27 cellular contexts compared by ENCODE assay signal in genomic region chr1:51272916-51273315, GRCh38.
"Had no signal": no experiment of that assay in that cellular context is flagged by ENCODE, and none has a peak within 500 bp of the region (broad histone marks: within the 10 kb centered on the region; RNA-seq: fewer than 3 reads in every experiment).

No MANE protein-coding gene starts in this region.

- ATAC-seq: stimulated activated effector memory CD8-positive, alpha-beta T cell treated with anti-CD3 and anti-CD28 coated beads, Interleukin-12 subunit alpha, Interleukin-12 subunit beta, amount 100 ng/mL, for 72 hours; stimulated activated memory B cell treated with anti-CD40 and anti-IgM and Interleukin-4, amounts not matched to agents 10 μg/mL and 1 μg/mL and 100 μg/mL, for 72 hours; stimulated activated naive B cell treated with anti-CD40 and anti-IgM and Interleukin-4, amounts not matched to agents 10 μg/mL and 1 μg/mL and 100 μg/mL, for 72 hours; stimulated activated naive CD8-positive, alpha-beta T cell treated with anti-CD3 and anti-CD28 coated beads, Interleukin-15, amount 100 ng/mL, for 72 hours; stimulated activated naive CD8-positive, alpha-beta T cell treated with anti-CD3 and anti-CD28 coated beads, Interleukin-15, Interleukin-2, amounts not matched to agents 100 U/mL and 50 U/mL, for 24 hours; upper lobe of right lung had no signal

- H3K27me3 ChIP-seq: stomach, suprapubic skin, testis, thyroid gland, tibial artery, tibial nerve, transverse colon, upper lobe of left lung, upper lobe of right lung, uterus, vagina had no signal

- H3K36me3 ChIP-seq: thoracic aorta, uterus had no signal

- H3K27ac ChIP-seq: stomach, suprapubic skin, testis, thyroid gland, tibial artery, tibial nerve, transverse colon, upper lobe of left lung, upper lobe of right lung, uterus, vagina had no signal

- H3K4me1 ChIP-seq: suprapubic skin, uterus had no signal

- DNase-seq: stimulated activated CD4-positive, alpha-beta T cell treated with anti-CD3 and anti-CD28 coated beads, Interleukin-2, amount 100 ng/mL, for 48 hours; stimulated activated CD4-positive, alpha-beta T cell treated with anti-CD3 and anti-CD28 coated beads, Interleukin-4, amount 100 ng/mL, for 1 hour; stimulated activated CD4-positive, alpha-beta T cell treated with anti-CD3 and anti-CD28 coated beads, Interleukin-4, amount 100 ng/mL, for 24 hours; stimulated activated CD4-positive, alpha-beta T cell treated with anti-CD3 and anti-CD28 coated beads, Interleukin-4, amount 100 ng/mL, for 4 hours; stimulated activated CD8-positive, alpha-beta memory T cell treated with anti-CD3 and anti-CD28 coated beads, Interleukin-4, amount 100 ng/mL, for 48 hours; stimulated activated naive B cell treated with anti-CD40 and anti-IgM and Interleukin-4, amounts not matched to agents 10 μg/mL and 1 μg/mL and 100 μg/mL, for 72 hours; stimulated activated naive CD4-positive, alpha-beta T cell; stimulated activated naive CD4-positive, alpha-beta T cell treated with Interleukin-2 at 50 U/mL for 16 hours; stimulated activated naive CD8-positive, alpha-beta T cell treated with anti-CD3 and anti-CD28 coated beads, Interleukin-15, amount 100 ng/mL, for 72 hours; stimulated activated naive CD8-positive, alpha-beta T cell treated with anti-CD3 and anti-CD28 coated beads, Interleukin-15, Interleukin-2, amounts not matched to agents 100 U/mL and 50 U/mL, for 24 hours; stomach; substantia nigra; testis; thyroid gland; tibial artery; transverse colon; trophoblast cell; upper lobe of left lung; upper lobe of right lung; uterus had no signal

- FAIRE-seq: urothelium cell line had no signal

- H3K4me3 ChIP-seq: stomach, suprapubic skin, testis, thoracic aorta, thyroid gland, tibial artery, tibial nerve, transverse colon, upper lobe of left lung, upper lobe of right lung, uterus, vagina had no signal

- H3K9me3 ChIP-seq: stomach, suprapubic skin, testis, thoracic aorta, thyroid gland, tibial artery, tibial nerve, transverse colon, upper lobe of left lung, upper lobe of right lung, uterus, vagina had no signal
